1 cellular context compared by ENCODE assay signal in genomic region chr5:74772359-74772758, GRCh38.
TF ChIP-seq lines count a peak whose summit lies in the region.

No MANE protein-coding gene starts in this region.

TF ChIP-seq in HepG2, 621 proteins besides CTCF, POLR2A, EP300 and RAD21 (continued from another document):
- TF ChIP-seq ZNF142 (CRISPR knock-in tag; IDR thresholded peaks at IDR 0.05) (no peak), IRX3 (CRISPR knock-in tag; IDR thresholded peaks at IDR 0.05; ENCODE audit: borderline replicate concordance, low read depth) (no peak)
TF ChIP-seq in HepG2: peak in this region for 8.
